8 cellular contexts compared by ENCODE assay signal in genomic region chr19:19488875-19489690, GRCh38. TPM values are rescaled to one million over a fixed set of nuclear protein-coding genes. Genes with fewer than 3 reads are reported as not detected.
DNase-seq lines count a peak whose midpoint lies in the region; ATAC-seq and TF ChIP-seq lines count a peak whose summit lies in the region.

No MANE protein-coding gene starts in this region.

- H3K27ac Mint-ChIP-seq in naive B cell: peak overlapping the region; percentile 87 to 98 (median 94)

- H3K36me3 Mint-ChIP-seq in naive B cell: no peaks in the 10 kb centered on the region

- peaks cover 40 to 63% (median 52%) of the 10 kb centered on the region in 4 donors for H3K4me1 ChIP-seq in esophagus muscularis mucosa

- H3K9me3 ChIP-seq in esophagus muscularis mucosa: no peaks in the 10 kb centered on the region

- H3K36me3 ChIP-seq in esophagus muscularis mucosa: peaks cover 7 to 26% (median 21%) of the 10 kb centered on the region in 4 donors

- ATAC-seq in HG03196 (IDR thresholded peaks at IDR 0.05; ENCODE audit: unreplicated experiment): peak; percentile 47
- peak; percentile 83 to 84 for ATAC-seq in naive B cell (ENCODE audit: low read depth in 2 of 2)

- H3K27me3 ChIP-seq in esophagus muscularis mucosa: no peaks in the 10 kb centered on the region

- H3K4me3 ChIP-seq in esophagus muscularis mucosa: peak overlapping the region; percentile 11 to 23 (median 16)

- H3K4me1 Mint-ChIP-seq in naive B cell: peaks cover 24 to 58% (median 53%) of the 10 kb centered on the region in 3 donors

- DNase-seq in NK-92 treated with Interleukin-12 subunit alpha and Interleukin-12 subunit beta, amount 100 ng/mL, for 24 hours (lab: John Stamatoyannopoulos, UW): peak; percentile 80
- no peak for DNase-seq in NK-92 (lab: John Stamatoyannopoulos, UW; ENCODE audit: unreplicated experiment)
- peak; percentile 87 to 89 for DNase-seq in activated T-cell treated with anti-CD3 and anti-CD28 coated beads, Interleukin-2, amount 50 U/mL, for 48 hours
- peak; percentile 94 for DNase-seq in esophagus muscularis mucosa (ENCODE audit: extremely low spot score)
- peak; percentile 57 for DNase-seq in naive B cell
- peak; percentile 59 to 80 for DNase-seq in stimulated activated CD8-positive, alpha-beta memory T cell treated with anti-CD3 and anti-CD28 coated beads, Interleukin-7, amount 100 ng/mL, for 48 hours (ENCODE audit: extremely low read depth in 1 of 2, low read depth in 1 of 2)

- no peaks in the 10 kb centered on the region for H3K27me3 Mint-ChIP-seq in naive B cell

- peak overlapping the region; percentile 2 to 81 (median 66) for H3K4me3 Mint-ChIP-seq in naive B cell

- H3K9me3 Mint-ChIP-seq in naive B cell: no peaks in the 10 kb centered on the region

- intact Hi-C loops in esophagus muscularis mucosa (cut with DNase I): loop anchor here (1.0 to 10.0 kb wide), 2 partner anchors 74 to 122 kb away; no protein-coding TSS in a partner anchor

- no peak for TF ChIP-seq POLR2A in esophagus muscularis mucosa (IDR thresholded peaks at IDR 0.05; ENCODE audit: low read depth)

- no peak for TF ChIP-seq CTCF in esophagus muscularis mucosa (IDR thresholded peaks at IDR 0.05)

- 49% methylated on average over 14 of the region's 14 CpGs for WGBS in esophagus muscularis mucosa

- peak overlapping the region; percentile 56 to 71 (median 62) for H3K27ac ChIP-seq in esophagus muscularis mucosa (replicated peaks in 1 of 4)

- no peak for TF ChIP-seq EP300 in esophagus muscularis mucosa (IDR thresholded peaks at IDR 0.05)

TF ChIP-seq in PFSK-1, 5 proteins besides CTCF, POLR2A, EP300 and RAD21:
- TF ChIP-seq SIN3A (IDR thresholded peaks at IDR 0.05; ENCODE audit: borderline replicate concordance, insufficient read depth, low read length) (peak; percentile 56; the same call in 1 of the 2 replicates), FOXP2 (optimal IDR thresholded peaks at IDR 0.05; ENCODE audit: borderline replicate concordance, extremely low read depth, extremely low read length, insufficient read depth) (no peak), REST (IDR thresholded peaks at IDR 0.05; ENCODE audit: insufficient read depth in 1 of 2, low read depth in 2 of 2, low read length in 2 of 2) (no peak)

RNA-seq across cellular contexts. Expression of gene TSSK6, which starts 26.3 kb away (rescaled TPM):
- polyA plus RNA-seq in PFSK-1 (2012; ENCODE audit: insufficient read length, low read depth): 6.9 TPM
- total RNA-seq in esophagus muscularis mucosa: 1 to 10 TPM in 3 of 4 donors, under 1 TPM in 1; 0.33 to 3.7 (median 1.5) TPM
- 1 to 10 TPM; 1.1 to 4.3 (median 2.3) TPM for polyA plus RNA-seq in naive B cell (ENCODE audit: low read depth in 6 of 6)

RNA-seq across cellular contexts. Expression of gene NDUFA13, which starts 26.9 kb away (rescaled TPM):
- polyA plus RNA-seq in PFSK-1 (2012; ENCODE audit: insufficient read length, low read depth): 653 TPM
- total RNA-seq in esophagus muscularis mucosa: 100 to 1,000 TPM in 2 of 4 donors, 10 to 100 TPM in 2; 75.0 to 186 (median 141) TPM
- polyA plus RNA-seq in naive B cell (ENCODE audit: low read depth in 6 of 6): 100 to 1,000 TPM; 226 to 324 (median 271) TPM

RNA-seq across cellular contexts. Expression of gene YJEFN3, which starts 39.6 kb away (rescaled TPM):
- 34.7 TPM for polyA plus RNA-seq in PFSK-1 (2012; ENCODE audit: insufficient read length, low read depth)
- 1 to 10 TPM; 1.2 to 3.3 (median 2.8) TPM for total RNA-seq in esophagus muscularis mucosa
- polyA plus RNA-seq in naive B cell (ENCODE audit: low read depth in 6 of 6): under 1 TPM in 2 of 6 donors, not detected in 4; 0.17 TPM

RNA-seq across cellular contexts. Expression of gene CILP2, which starts 49.0 kb away (rescaled TPM):
- polyA plus RNA-seq in PFSK-1 (2012; ENCODE audit: insufficient read length, low read depth): 1.1 TPM
- total RNA-seq in esophagus muscularis mucosa: under 1 TPM; 0.13 to 0.52 (median 0.29) TPM
- polyA plus RNA-seq in naive B cell (ENCODE audit: low read depth in 6 of 6): under 1 TPM in 1 of 6 donors, not detected in 5; 0.11 TPM
